21 cellular contexts compared by ENCODE assay signal in the genomic region with DNA sequence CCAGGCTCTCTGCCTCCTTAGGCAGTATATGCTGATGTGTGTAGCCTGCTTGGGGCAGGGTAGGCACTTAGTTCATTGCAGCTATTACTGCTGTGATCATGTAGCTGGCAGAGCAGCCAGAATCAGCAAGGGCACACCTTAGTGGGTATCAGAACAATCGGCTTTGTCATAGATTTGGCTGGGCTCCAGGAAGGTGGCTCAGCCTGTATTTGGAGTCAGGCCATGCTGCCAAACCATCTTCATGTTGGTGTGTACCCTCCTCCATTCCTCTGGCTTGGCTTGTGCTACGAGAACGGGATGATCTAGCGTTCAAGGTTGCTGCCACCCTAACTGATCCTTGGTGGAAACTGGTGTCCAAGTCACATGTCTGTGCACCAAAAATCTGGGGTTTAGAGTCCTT. TPM values are rescaled to one million over a fixed set of nuclear protein-coding genes. Genes with fewer than 3 reads are reported as not detected.
DNase-seq lines count a peak whose midpoint lies in the region; ATAC-seq and TF ChIP-seq lines count a peak whose summit lies in the region.
"Had no signal": no experiment of that assay in that cellular context is flagged by ENCODE, and none has a peak within 500 bp of the region (broad histone marks: within the 10 kb centered on the region; RNA-seq: fewer than 3 reads in every experiment).

No MANE protein-coding gene starts in this region.

- H3K27me3 ChIP-seq in adrenal gland (no peaks in the 10 kb centered on the region), prostate gland (replicated peaks; ENCODE audit: insufficient read depth) (no peaks in the 10 kb centered on the region)
- H3K27me3 ChIP-seq: tibial nerve had no signal

- H3K4me3 ChIP-seq in adrenal gland (no peak overlapping the region), prostate gland (no peak overlapping the region)
- H3K4me3 ChIP-seq: SK-N-MC, tibial nerve had no signal

- H3K9me3 ChIP-seq in adrenal gland (replicated peaks in 1 of 3) (no peaks in the 10 kb centered on the region), prostate gland (no peaks in the 10 kb centered on the region)
- H3K9me3 ChIP-seq: tibial nerve had no signal

- WGBS in adrenal gland, 4 donors = 32 to 47% (median 39%) methylated on average over 3 to 4 of the region's 4 CpGs
- 59% methylated on average over 4 of the region's 4 CpGs for WGBS in prostate gland

- ATAC-seq in GM18520 (IDR thresholded peaks at IDR 0.05; ENCODE audit: unreplicated experiment) = no peak
- ATAC-seq: activated CD4-positive, alpha-beta T cell treated with anti-CD3 and anti-CD28 coated beads for 36 hours; stimulated activated memory B cell treated with anti-CD40 and anti-IgM and Interleukin-4, amounts not matched to agents 10 μg/mL and 1 μg/mL and 100 μg/mL, for 72 hours had no signal

- intact Hi-C loops in adrenal gland (cut with DNase I) = no loop called here
- intact Hi-C loops in prostate gland (cut with DNase I) = no loop called here
- intact Hi-C loops in cardiac septum (cut with DNase I) = no loop called here

- H3K36me3 ChIP-seq in adrenal gland (replicated peaks in 1 of 2) = peaks cover 0 to 3% of the 10 kb centered on the region in 2 donors
- peaks cover 0 to 8% of the 10 kb centered on the region in 2 donors for H3K36me3 ChIP-seq in prostate gland

- DNase-seq in NCI-H1092 treated with DMSO at 0.1 percent for 48 hours (lab: John Stamatoyannopoulos, UW) (peak; percentile 24), NCI-H1092 (lab: John Stamatoyannopoulos, UW) (no peak), NCI-H2029 (lab: John Stamatoyannopoulos, UW) (peak; percentile 87), adrenal gland (peak in 6 of 7 donors; percentile 28 to 73 (median 62)), prostate gland (ENCODE audit: low spot score) (peak; percentile 59), cardiac septum (ENCODE audit: low spot score) (no peak), GDM1 (lab: John Stamatoyannopoulos, UW) (no peak)
- DNase-seq: 8988T; activated CD4-positive, alpha-beta T cell treated with anti-CD3 and anti-CD28 coated beads for 36 hours; activated CD8-positive, alpha-beta memory T cell treated with anti-CD3 and anti-CD28 coated beads, Interleukin-2, amount 50 U/mL, for 48 hours; activated gamma-delta T cell treated with Interleukin-2 at 50 U/mL for 16 hours; DMS53; H7; NCI-H226; OCI-M1; retina; T1000 had no signal

- no peak for TF ChIP-seq POLR2A in adrenal gland (IDR thresholded peaks at IDR 0.05)
- TF ChIP-seq POLR2A in prostate gland (IDR thresholded peaks at IDR 0.05) = no peak

- H3K27ac ChIP-seq in adrenal gland (peak overlapping the region in 2 of 5 donors; percentile 3 to 6), prostate gland (no peak overlapping the region)
- H3K27ac ChIP-seq: SK-N-MC, tibial nerve had no signal

- TF ChIP-seq CTCF in adrenal gland (IDR thresholded peaks at IDR 0.05) (no peak), prostate gland (IDR thresholded peaks at IDR 0.05) (no peak)

- peaks cover 7 to 11% of the 10 kb centered on the region in 2 donors for H3K4me1 ChIP-seq in adrenal gland (replicated peaks in 1 of 2)
- no peaks in the 10 kb centered on the region for H3K4me1 ChIP-seq in prostate gland (replicated peaks)
- H3K4me1 ChIP-seq: tibial nerve had no signal

RNA-seq across cellular contexts. Expression of a gene that starts 23.5 kb away (rescaled TPM):
- total RNA-seq in adrenal gland = 10 to 100 TPM; 10.1 to 19.1 (median 11.9) TPM
- polyA plus RNA-seq in adrenal gland = 1 to 10 TPM; 2.0 to 9.9 (median 2.2) TPM
- total RNA-seq in prostate gland = 10 to 100 TPM; 12.3 to 16.2 TPM
- 7.8 TPM for total RNA-seq in cardiac septum

Comparison
In these comparisons a context has a peak if more than half of its experiments do, and no peak if none do; other contexts are left out.
1. DNase-seq: peak in NCI-H1092 treated with DMSO at 0.1 percent for 48 hours (single experiment), NCI-H2029 (single experiment), adrenal gland (6 of 7) and prostate gland (single experiment); none in NCI-H1092 (single experiment), cardiac septum (single experiment) and GDM1 (single experiment).